In genomic region chr6:116511424-116512131, GRCh38 we compare ENCODE assay signal across 1 cellular context.
TF ChIP-seq lines count a peak whose summit lies in the region.

TSS of gene CALHM5 (plus strand) at chr6:116511639. CDS start at chr6:116511697, 58 bp downstream.

TF ChIP-seq in HEK293, 187 proteins besides CTCF, POLR2A, EP300 and RAD21 (continued from another document and continues in another):
- TF ChIP-seq, protein P1, sequence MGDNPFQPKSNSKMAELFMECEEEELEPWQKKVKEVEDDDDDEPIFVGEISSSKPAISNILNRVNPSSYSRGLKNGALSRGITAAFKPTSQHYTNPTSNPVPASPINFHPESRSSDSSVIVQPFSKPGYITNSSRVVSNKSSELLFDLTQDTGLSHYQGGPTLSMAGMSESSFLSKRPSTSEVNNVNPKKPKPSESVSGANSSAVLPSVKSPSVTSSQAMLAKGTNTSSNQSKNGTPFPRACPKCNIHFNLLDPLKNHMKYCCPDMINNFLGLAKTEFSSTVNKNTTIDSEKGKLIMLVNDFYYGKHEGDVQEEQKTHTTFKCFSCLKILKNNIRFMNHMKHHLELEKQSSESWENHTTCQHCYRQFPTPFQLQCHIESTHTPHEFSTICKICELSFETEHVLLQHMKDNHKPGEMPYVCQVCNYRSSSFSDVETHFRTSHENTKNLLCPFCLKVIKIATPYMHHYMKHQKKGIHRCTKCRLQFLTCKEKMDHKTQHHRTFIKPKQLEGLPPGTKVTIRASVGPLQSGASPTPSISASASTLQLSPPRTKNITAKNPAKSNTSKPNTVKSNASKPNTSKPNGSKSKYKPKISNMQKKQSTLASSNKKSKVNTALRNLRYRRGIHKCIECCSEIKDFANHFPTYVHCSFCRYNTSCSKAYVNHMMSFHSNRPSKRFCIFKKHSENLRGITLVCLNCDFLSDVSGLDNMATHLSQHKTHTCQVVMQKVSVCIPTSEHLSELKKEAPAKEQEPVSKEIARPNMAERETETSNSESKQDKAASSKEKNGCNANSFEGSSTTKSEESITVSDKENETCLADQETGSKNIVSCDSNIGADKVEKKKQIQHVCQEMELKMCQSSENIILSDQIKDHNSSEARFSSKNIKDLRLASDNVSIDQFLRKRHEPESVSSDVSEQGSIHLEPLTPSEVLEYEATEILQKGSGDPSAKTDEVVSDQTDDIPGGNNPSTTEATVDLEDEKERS (tag by site-specific recombination; IDR thresholded peaks at IDR 0.05), result no peak
- no peak for TF ChIP-seq OSR2 (tag by site-specific recombination; IDR thresholded peaks at IDR 0.05)
- TF ChIP-seq ZNF146 (tag by site-specific recombination; IDR thresholded peaks at IDR 0.05), result no peak
- no peak for TF ChIP-seq ZNF560 (tag by site-specific recombination; IDR thresholded peaks at IDR 0.05; ENCODE audit: borderline replicate concordance)
- TF ChIP-seq, protein P2, sequence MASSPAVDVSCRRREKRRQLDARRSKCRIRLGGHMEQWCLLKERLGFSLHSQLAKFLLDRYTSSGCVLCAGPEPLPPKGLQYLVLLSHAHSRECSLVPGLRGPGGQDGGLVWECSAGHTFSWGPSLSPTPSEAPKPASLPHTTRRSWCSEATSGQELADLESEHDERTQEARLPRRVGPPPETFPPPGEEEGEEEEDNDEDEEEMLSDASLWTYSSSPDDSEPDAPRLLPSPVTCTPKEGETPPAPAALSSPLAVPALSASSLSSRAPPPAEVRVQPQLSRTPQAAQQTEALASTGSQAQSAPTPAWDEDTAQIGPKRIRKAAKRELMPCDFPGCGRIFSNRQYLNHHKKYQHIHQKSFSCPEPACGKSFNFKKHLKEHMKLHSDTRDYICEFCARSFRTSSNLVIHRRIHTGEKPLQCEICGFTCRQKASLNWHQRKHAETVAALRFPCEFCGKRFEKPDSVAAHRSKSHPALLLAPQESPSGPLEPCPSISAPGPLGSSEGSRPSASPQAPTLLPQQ (tag by site-specific recombination; IDR thresholded peaks at IDR 0.05), result no peak
- no peak for TF ChIP-seq ZNF623 (tag by site-specific recombination; IDR thresholded peaks at IDR 0.05)
- TF ChIP-seq ZNF513 (tag by site-specific recombination; IDR thresholded peaks at IDR 0.05), result 0 out of 2 replicates have a peak, but pooled peaks have one; percentile 22
- no peak for TF ChIP-seq ZSCAN23 (tag by site-specific recombination; IDR thresholded peaks at IDR 0.05)
- no peak for TF ChIP-seq ZNF133 (tag by site-specific recombination; IDR thresholded peaks at IDR 0.05)
- TF ChIP-seq ZNF2 (tag by site-specific recombination; IDR thresholded peaks at IDR 0.05), result 0 out of 2 replicates have a peak, but pooled peaks have one; percentile 68
- TF ChIP-seq, protein P3, sequence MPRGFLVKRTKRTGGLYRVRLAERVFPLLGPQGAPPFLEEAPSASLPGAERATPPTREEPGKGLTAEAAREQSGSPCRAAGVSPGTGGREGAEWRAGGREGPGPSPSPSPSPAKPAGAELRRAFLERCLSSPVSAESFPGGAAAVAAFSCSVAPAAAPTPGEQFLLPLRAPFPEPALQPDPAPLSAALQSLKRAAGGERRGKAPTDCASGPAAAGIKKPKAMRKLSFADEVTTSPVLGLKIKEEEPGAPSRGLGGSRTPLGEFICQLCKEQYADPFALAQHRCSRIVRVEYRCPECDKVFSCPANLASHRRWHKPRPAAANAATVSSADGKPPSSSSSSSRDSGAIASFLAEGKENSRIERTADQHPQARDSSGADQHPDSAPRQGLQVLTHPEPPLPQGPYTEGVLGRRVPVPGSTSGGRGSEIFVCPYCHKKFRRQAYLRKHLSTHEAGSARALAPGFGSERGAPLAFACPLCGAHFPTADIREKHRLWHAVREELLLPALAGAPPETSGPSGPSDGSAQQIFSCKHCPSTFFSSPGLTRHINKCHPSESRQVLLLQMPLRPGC (tag by site-specific recombination; IDR thresholded peaks at IDR 0.05), result no peak
- no peak for TF ChIP-seq RBAK (tag by site-specific recombination; IDR thresholded peaks at IDR 0.05)
- TF ChIP-seq ZNF561 (tag by site-specific recombination; IDR thresholded peaks at IDR 0.05; ENCODE audit: borderline replicate concordance), result peak; percentile 67; the same call in 1 of the 2 replicates
- TF ChIP-seq ZNF202 (tag by site-specific recombination; IDR thresholded peaks at IDR 0.05; ENCODE audit: borderline replicate concordance), result no peak
- TF ChIP-seq, protein P4, sequence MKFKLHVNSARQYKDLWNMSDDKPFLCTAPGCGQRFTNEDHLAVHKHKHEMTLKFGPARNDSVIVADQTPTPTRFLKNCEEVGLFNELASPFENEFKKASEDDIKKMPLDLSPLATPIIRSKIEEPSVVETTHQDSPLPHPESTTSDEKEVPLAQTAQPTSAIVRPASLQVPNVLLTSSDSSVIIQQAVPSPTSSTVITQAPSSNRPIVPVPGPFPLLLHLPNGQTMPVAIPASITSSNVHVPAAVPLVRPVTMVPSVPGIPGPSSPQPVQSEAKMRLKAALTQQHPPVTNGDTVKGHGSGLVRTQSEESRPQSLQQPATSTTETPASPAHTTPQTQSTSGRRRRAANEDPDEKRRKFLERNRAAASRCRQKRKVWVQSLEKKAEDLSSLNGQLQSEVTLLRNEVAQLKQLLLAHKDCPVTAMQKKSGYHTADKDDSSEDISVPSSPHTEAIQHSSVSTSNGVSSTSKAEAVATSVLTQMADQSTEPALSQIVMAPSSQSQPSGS (tag by site-specific recombination; IDR thresholded peaks at IDR 0.05; ENCODE audit: low read depth), result no peak
- no peak for TF ChIP-seq ZNF670 (tag by site-specific recombination; IDR thresholded peaks at IDR 0.05; ENCODE audit: low read depth)
- no peak for TF ChIP-seq ZNF701 (tag by site-specific recombination; IDR thresholded peaks at IDR 0.05)
- TF ChIP-seq GLI4 (tag by site-specific recombination; IDR thresholded peaks at IDR 0.05), result no peak
- peak; percentile 73 for TF ChIP-seq ZNF654 (tag by site-specific recombination; IDR thresholded peaks at IDR 0.05; ENCODE audit: low read depth)
- no peak for TF ChIP-seq ZNF510 (tag by site-specific recombination; IDR thresholded peaks at IDR 0.05; ENCODE audit: insufficient replicate concordance)
- no peak for TF ChIP-seq ZNF704 (tag by site-specific recombination; IDR thresholded peaks at IDR 0.05)
- TF ChIP-seq ZNF473 (tag by site-specific recombination; IDR thresholded peaks at IDR 0.05), result no peak
- TF ChIP-seq, protein P5, sequence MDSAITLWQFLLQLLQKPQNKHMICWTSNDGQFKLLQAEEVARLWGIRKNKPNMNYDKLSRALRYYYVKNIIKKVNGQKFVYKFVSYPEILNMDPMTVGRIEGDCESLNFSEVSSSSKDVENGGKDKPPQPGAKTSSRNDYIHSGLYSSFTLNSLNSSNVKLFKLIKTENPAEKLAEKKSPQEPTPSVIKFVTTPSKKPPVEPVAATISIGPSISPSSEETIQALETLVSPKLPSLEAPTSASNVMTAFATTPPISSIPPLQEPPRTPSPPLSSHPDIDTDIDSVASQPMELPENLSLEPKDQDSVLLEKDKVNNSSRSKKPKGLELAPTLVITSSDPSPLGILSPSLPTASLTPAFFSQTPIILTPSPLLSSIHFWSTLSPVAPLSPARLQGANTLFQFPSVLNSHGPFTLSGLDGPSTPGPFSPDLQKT (IDR thresholded peaks at IDR 0.05; ENCODE audit: borderline replicate concordance, low read depth, low read length), result no peak
- TF ChIP-seq ZNF549 (tag by site-specific recombination; IDR thresholded peaks at IDR 0.05), result no peak
- no peak for TF ChIP-seq HOXA7 (CRISPR knock-in tag; IDR thresholded peaks at IDR 0.05; ENCODE audit: borderline replicate concordance)
- no peak for TF ChIP-seq GLI2 (tag by site-specific recombination; IDR thresholded peaks at IDR 0.05; ENCODE audit: borderline replicate concordance, low read depth)
- no peak for TF ChIP-seq ZNF518A (tag by site-specific recombination; conservative IDR thresholded peaks at IDR 0.05; ENCODE audit: low read depth)
- no peak for TF ChIP-seq ZNF362 (tag by site-specific recombination; IDR thresholded peaks at IDR 0.05)
- TF ChIP-seq ZNF571 (tag by site-specific recombination; IDR thresholded peaks at IDR 0.05), result no peak
- no peak for TF ChIP-seq ZNF433 (tag by site-specific recombination; IDR thresholded peaks at IDR 0.05; ENCODE audit: low read depth)
- TF ChIP-seq KLF10 (tag by site-specific recombination; IDR thresholded peaks at IDR 0.05), result no peak
- no peak for TF ChIP-seq ZNF404 (tag by site-specific recombination; IDR thresholded peaks at IDR 0.05)
- TF ChIP-seq, protein P6, sequence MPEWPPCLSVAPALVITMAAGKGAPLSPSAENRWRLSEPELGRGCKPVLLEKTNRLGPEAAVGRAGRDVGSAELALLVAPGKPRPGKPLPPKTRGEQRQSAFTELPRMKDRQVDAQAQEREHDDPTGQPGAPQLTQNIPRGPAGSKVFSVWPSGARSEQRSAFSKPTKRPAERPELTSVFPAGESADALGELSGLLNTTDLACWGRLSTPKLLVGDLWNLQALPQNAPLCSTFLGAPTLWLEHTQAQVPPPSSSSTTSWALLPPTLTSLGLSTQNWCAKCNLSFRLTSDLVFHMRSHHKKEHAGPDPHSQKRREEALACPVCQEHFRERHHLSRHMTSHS (tag by site-specific recombination; IDR thresholded peaks at IDR 0.05), result no peak
- TF ChIP-seq ZBTB7A (tag by site-specific recombination; IDR thresholded peaks at IDR 0.05; ENCODE audit: low read depth), result no peak
- no peak for TF ChIP-seq ZNF768 (tag by site-specific recombination; IDR thresholded peaks at IDR 0.05)
- no peak for TF ChIP-seq ZNF664 (tag by site-specific recombination; IDR thresholded peaks at IDR 0.05)
- TF ChIP-seq, protein P7, sequence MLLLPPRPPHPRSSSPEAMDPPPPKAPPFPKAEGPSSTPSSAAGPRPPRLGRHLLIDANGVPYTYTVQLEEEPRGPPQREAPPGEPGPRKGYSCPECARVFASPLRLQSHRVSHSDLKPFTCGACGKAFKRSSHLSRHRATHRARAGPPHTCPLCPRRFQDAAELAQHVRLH (tag by site-specific recombination; IDR thresholded peaks at IDR 0.05), result 0 out of 2 replicates have a peak, but pooled peaks have one; percentile 32
- no peak for TF ChIP-seq ZNF169 (tag by site-specific recombination; IDR thresholded peaks at IDR 0.05)
- no peak for TF ChIP-seq ZNF354C (tag by site-specific recombination; IDR thresholded peaks at IDR 0.05; ENCODE audit: borderline replicate concordance, low read depth)
